In genomic region chr2:148259674-148260073, GRCh38 we compare ENCODE assay signal across 12 cellular contexts.
A peak's percentile ranks its signal among the peaks of the same experiment; 100 is the strongest.
DNase-seq lines count a peak whose midpoint lies in the region; ATAC-seq and TF ChIP-seq lines count a peak whose summit lies in the region.
"Had no signal": no experiment of that assay in that cellular context is flagged by ENCODE, and none has a peak within 500 bp of the region (broad histone marks: within the 10 kb centered on the region; RNA-seq: fewer than 3 reads in every experiment).

No MANE protein-coding gene starts in this region.

- no peaks in the 10 kb centered on the region for H4K20me1 ChIP-seq in Karpas-422 (ENCODE audit: insufficient read depth, low read depth, low read length)
- H4K20me1 ChIP-seq in mammary epithelial cell (ENCODE audit: insufficient read depth, low read length) = no peaks in the 10 kb centered on the region

- H3K4me1 ChIP-seq in Karpas-422 (ENCODE audit: low read length) (no peaks in the 10 kb centered on the region), mammary epithelial cell (ENCODE audit: insufficient read depth, low read length) (peaks cover 10% of the 10 kb centered on the region)

- peaks cover 5% of the 10 kb centered on the region; the same call in 1 of the 2 replicates for H3K9me3 ChIP-seq in Karpas-422 (ENCODE audit: low read length)
- H3K9me3 ChIP-seq in mammary epithelial cell (replicated peaks; ENCODE audit: insufficient read depth, low read length) = peaks cover 6% of the 10 kb centered on the region
- H3K9me3 ChIP-seq: thoracic aorta had no signal

- no peak overlapping the region for H3K27ac ChIP-seq in Karpas-422 (ENCODE audit: low read length)
- no peak overlapping the region for H3K27ac ChIP-seq in mammary epithelial cell (ENCODE audit: insufficient read depth, low read depth, low read length)
- H3K27ac ChIP-seq: thoracic aorta had no signal

- H2AFZ ChIP-seq in Karpas-422 (ENCODE audit: low read length) (no peak overlapping the region), mammary epithelial cell (ENCODE audit: low read depth, low read length) (no peak overlapping the region)

- dilution Hi-C loops in mammary epithelial cell (cut with HindIII; ENCODE audit: low sequenced_read_pairs) = no loop called here

- peak; percentile 24 for DNase-seq in NCI-H2227 (lab: John Stamatoyannopoulos, UW; ENCODE audit: unreplicated experiment)
- DNase-seq in NCI-H2227 treated with DMSO at 0.1 percent for 48 hours (lab: John Stamatoyannopoulos, UW) = no peak
- peak; percentile 37 for DNase-seq in Karpas-422
- peak; percentile 74 for DNase-seq in mammary epithelial cell
- peak; percentile 62 to 70 for DNase-seq in lung microvascular endothelial cell (ENCODE audit: low read depth in 2 of 2)
- DNase-seq in stimulated activated CD4-positive, alpha-beta T cell treated with anti-CD3 and anti-CD28 coated beads, Interleukin-4, amount 100 ng/mL, for 4 hours = no peak
- DNase-seq: amygdala, NCI-H1436 had no signal

- no TSS peak for BruUV-seq in mammary epithelial cell (replicated peaks; lab: Mats Ljungman, UMichigan)

- no peaks in the 10 kb centered on the region for H3K36me3 ChIP-seq in Karpas-422 (ENCODE audit: insufficient read depth, low read length)
- H3K36me3 ChIP-seq in mammary epithelial cell (ENCODE audit: insufficient read depth, low read length) = no peaks in the 10 kb centered on the region
- H3K36me3 ChIP-seq: thoracic aorta had no signal

- CTCF ChIA-PET in mammary epithelial cell (lab: Charles Lee; ENCODE audit: low non-redundant PET) = no interaction called here

- H3K9ac ChIP-seq in Karpas-422 (ENCODE audit: low read length) (no peak overlapping the region), mammary epithelial cell (ENCODE audit: insufficient read depth, low read length) (no peak overlapping the region)

- H3K4me3 ChIP-seq in Karpas-422 (ENCODE audit: low read length) = no peak overlapping the region
- no peak overlapping the region for H3K4me3 ChIP-seq in mammary epithelial cell (replicated peaks in 1 of 3; ENCODE audit: insufficient read depth in 1 of 3, low read depth in 2 of 3, low read length in 3 of 3)
- H3K4me3 ChIP-seq: thoracic aorta had no signal

- H3K79me2 ChIP-seq in Karpas-422 (ENCODE audit: low read length) (no peaks in the 10 kb centered on the region), mammary epithelial cell (ENCODE audit: insufficient read depth, low read length) (no peaks in the 10 kb centered on the region)

- H3K27me3 ChIP-seq in Karpas-422 (ENCODE audit: low read length) = no peaks in the 10 kb centered on the region
- no peaks in the 10 kb centered on the region for H3K27me3 ChIP-seq in mammary epithelial cell (ENCODE audit: insufficient read depth, low read length)

- H3K4me2 ChIP-seq in Karpas-422 (ENCODE audit: low read depth, low read length, poor library complexity, severe bottlenecking) (no peak overlapping the region), mammary epithelial cell (ENCODE audit: insufficient read depth, low read depth, low read length) (no peak overlapping the region)

- WGBS in mammary epithelial cell (ENCODE audit: low coverage, missing lambda C conversion rate) = 60% methylated on average over 5 of the region's 6 CpGs

- no peaks in the 10 kb centered on the region for H3K9me2 ChIP-seq in Karpas-422 (replicated peaks; ENCODE audit: insufficient read depth, low read length)

- ATAC-seq in GM18873 (IDR thresholded peaks at IDR 0.05; ENCODE audit: low FRiP score, unreplicated experiment) (no peak), HG02852 (IDR thresholded peaks at IDR 0.05; ENCODE audit: unreplicated experiment) (no peak)
- ATAC-seq: sciatic nerve had no signal

- intact Hi-C loops in mammary epithelial cell (cut with micrococcal nuclease) = no loop called here

- in situ Hi-C loops in mammary epithelial cell (cut with MboI; ENCODE audit: low sequenced_read_pairs in 2 of 2) = no loop called here

- TF ChIP-seq CTCF in mammary epithelial cell (conservative IDR thresholded peaks at IDR 0.05 in 1 of 2, IDR thresholded peaks at IDR 0.05 in 1 of 2; ENCODE audit: extremely low read depth in 1 of 2, insufficient read depth in 1 of 2, low read depth in 1 of 2, low read length in 2 of 2) = peak in 1 of 2 donors; percentile 20

Comparison
In these comparisons a context has a peak if more than half of its experiments do, and no peak if none do; other contexts are left out.
1. DNase-seq: peak in NCI-H2227 (single experiment), Karpas-422 (single experiment), mammary epithelial cell (single experiment) and lung microvascular endothelial cell (2 of 2); none in NCI-H2227 treated with DMSO at 0.1 percent for 48 hours (single experiment) and stimulated activated CD4-positive, alpha-beta T cell treated with anti-CD3 and anti-CD28 coated beads, Interleukin-4, amount 100 ng/mL, for 4 hours (0 of 2).